Comparison of ENCODE assay signal across 11 cellular contexts in genomic region chr2:32688511-32688910, GRCh38.
DNase-seq lines count a peak whose midpoint lies in the region; ATAC-seq, FAIRE-seq and TF ChIP-seq lines count a peak whose summit lies in the region.
"Had no signal": no experiment of that assay in that cellular context is flagged by ENCODE, and none has a peak within 500 bp of the region (broad histone marks: within the 10 kb centered on the region; RNA-seq: fewer than 3 reads in every experiment).

No MANE protein-coding gene starts in this region.

- CTCF ChIA-PET in A549 (lab: Yijun Ruan, JAX), result interaction anchor here (1.0 to 1.1 kb wide), 2 partner anchors 11 to 17 kb away, joined by 3 read pairs; no protein-coding TSS in a partner anchor

- ATAC-seq in A549, result no peak
- peak; percentile 64 for ATAC-seq in GM18907 (IDR thresholded peaks at IDR 0.05; ENCODE audit: unreplicated experiment)
- ATAC-seq in HG03378 (IDR thresholded peaks at IDR 0.05; ENCODE audit: unreplicated experiment), result peak; percentile 87

- no peak for FAIRE-seq in A549 (lab: Jason Lieb, UNC)

- no peak for TF ChIP-seq POLR2A in A549 (IDR thresholded peaks at IDR 0.05; ENCODE audit: low read length)

- H3K27ac ChIP-seq in A549, result no peak overlapping the region
- H3K27ac ChIP-seq: neutrophil had no signal

- TF ChIP-seq CTCF in A549 (IDR thresholded peaks at IDR 0.05), result no peak

- no peak overlapping the region for H3K4me3 Mint-ChIP-seq in immature natural killer cell

- TF ChIP-seq RAD21 in A549 (conservative IDR thresholded peaks at IDR 0.05 in 1 of 2, IDR thresholded peaks at IDR 0.05 in 1 of 2), result no peak

- no peaks in the 10 kb centered on the region for H3K9me3 ChIP-seq in A549
- H3K9me3 ChIP-seq: neutrophil had no signal

- no peaks in the 10 kb centered on the region for H3K4me1 ChIP-seq in A549

- H3K9me3 Mint-ChIP-seq in immature natural killer cell, result no peaks in the 10 kb centered on the region

- H3K4me3 ChIP-seq in A549, result no peak overlapping the region

- TF ChIP-seq EP300 in A549 (IDR thresholded peaks at IDR 0.05), result no peak

- peaks cover 9 to 15% (median 11%) of the 10 kb centered on the region in 3 donors for H3K36me3 Mint-ChIP-seq in immature natural killer cell

- no peak overlapping the region for H3K27ac Mint-ChIP-seq in immature natural killer cell

- DNase-seq in A549 (ENCODE audit: low read depth in 1 of 2, low spot score in 1 of 2) (no peak), amniotic epithelial cell (ENCODE audit: low read depth) (peak; percentile 85), NCI-H526 treated with DMSO at 0.1 percent for 48 hours (lab: John Stamatoyannopoulos, UW) (no peak), immature natural killer cell (no peak)
- DNase-seq in activated CD8-positive, alpha-beta memory T cell treated with anti-CD3 and anti-CD28 coated beads for 24 hours, result no peak
- no peak for DNase-seq in effector CD8-positive, alpha-beta T cell (lab: John Stamatoyannopoulos, UW)
- DNase-seq: head of caudate nucleus, NCI-H1417 treated with DMSO at 0.1 percent for 48 hours had no signal

- no peak overlapping the region for H3K4me2 ChIP-seq in A549

- 92% methylated on average over 1 of the region's 1 CpG for WGBS in A549 (ENCODE audit: missing lambda C conversion rate)

- peaks cover 0 to 1% (median 0%) of the 10 kb centered on the region in 3 donors for H3K27me3 Mint-ChIP-seq in immature natural killer cell (ENCODE audit: low read depth in 3 of 3)

- POLR2A ChIA-PET in A549 (lab: Yijun Ruan, JAX), result no interaction called here

- peaks cover 0 to 2% of the 10 kb centered on the region in 2 donors for H3K4me1 Mint-ChIP-seq in immature natural killer cell

TF ChIP-seq in A549, 52 proteins besides CTCF, POLR2A, EP300 and RAD21:
- no peak for TF ChIP-seq HOXB5 (CRISPR knock-in tag; IDR thresholded peaks at IDR 0.05)
- no peak for TF ChIP-seq FOSL2 (IDR thresholded peaks at IDR 0.05)
- TF ChIP-seq FOSL2 (CRISPR knock-in tag; IDR thresholded peaks at IDR 0.05), result peak; percentile 4; the same call in 1 of the 2 replicates
TF ChIP-seq in A549: peak in this region for 1.

Comparison
In these comparisons a context has a peak if more than half of its experiments do, and no peak if none do; other contexts are left out.
1. ATAC-seq: peak in GM18907 (single experiment) and HG03378 (single experiment); none in A549 (0 of 2).